ENCODE assay signal across 17 cellular contexts in the genomic region with DNA sequence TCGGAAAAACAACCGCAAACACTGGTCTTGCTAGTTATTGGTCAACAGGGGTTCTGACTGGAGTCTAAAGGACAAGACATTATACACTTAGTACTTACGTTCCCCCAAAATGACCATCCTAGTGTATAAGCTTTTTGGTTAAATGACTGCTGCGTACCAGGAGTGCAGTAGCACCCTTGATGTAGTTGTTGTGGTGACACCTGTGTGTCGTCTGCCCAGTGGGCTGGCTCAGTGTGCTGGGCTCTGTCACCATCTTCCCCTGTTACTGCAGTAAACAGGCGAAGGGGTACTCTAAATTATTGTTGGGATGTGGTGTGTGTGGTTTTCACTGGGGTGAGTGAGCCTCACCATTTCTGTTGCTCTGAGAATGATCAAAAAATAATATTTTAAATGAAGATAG.
DNase-seq lines count a peak whose midpoint lies in the region; ATAC-seq and TF ChIP-seq lines count a peak whose summit lies in the region.
"Had no signal": no experiment of that assay in that cellular context is flagged by ENCODE, and none has a peak within 500 bp of the region (broad histone marks: within the 10 kb centered on the region; RNA-seq: fewer than 3 reads in every experiment).

No MANE protein-coding gene starts in this region.

- H2BK5ac ChIP-seq in mesendoderm (ENCODE audit: low read length) = no peak overlapping the region

- H4K5ac ChIP-seq in mesendoderm (ENCODE audit: low read length) = no peak overlapping the region

- no peak overlapping the region for H3K4me3 Mint-ChIP-seq in activated CD8-positive, alpha-beta T cell treated with anti-CD3 and anti-CD28 coated beads for 36 hours
- no peak overlapping the region for H3K4me3 Mint-ChIP-seq in activated CD8-positive, alpha-beta T cell treated with anti-CD3 and anti-CD28 coated beads, Interleukin-2, amount 10 ng/mL, durations not matched to agents 7 days and 5 days
- no peak overlapping the region for H3K4me3 Mint-ChIP-seq in central memory CD8-positive, alpha-beta T cell
- H3K4me3 Mint-ChIP-seq: CD8-positive, alpha-beta T cell; memory B cell had no signal

- H3K27me3 ChIP-seq in mesendoderm (ENCODE audit: insufficient read depth, low read length, poor library complexity) = no peaks in the 10 kb centered on the region
- H3K27me3 ChIP-seq in suprapubic skin = no peaks in the 10 kb centered on the region
- H3K27me3 ChIP-seq: upper lobe of left lung had no signal

- peaks cover 58% of the 10 kb centered on the region for H3K4me1 Mint-ChIP-seq in activated CD8-positive, alpha-beta T cell treated with anti-CD3 and anti-CD28 coated beads for 36 hours (ENCODE audit: low read depth)
- peaks cover 13% of the 10 kb centered on the region for H3K4me1 Mint-ChIP-seq in activated CD8-positive, alpha-beta T cell treated with anti-CD3 and anti-CD28 coated beads, Interleukin-2, amount 10 ng/mL, durations not matched to agents 7 days and 5 days (ENCODE audit: low read depth)
- peaks cover 67% of the 10 kb centered on the region for H3K4me1 Mint-ChIP-seq in central memory CD8-positive, alpha-beta T cell

- no peak overlapping the region for H3K4ac ChIP-seq in mesendoderm (ENCODE audit: low read depth, low read length)

- H3K4me3 ChIP-seq in mesendoderm (ENCODE audit: low read length) = no peak overlapping the region
- H3K4me3 ChIP-seq in suprapubic skin = no peak overlapping the region
- H3K4me3 ChIP-seq in lower leg skin (ENCODE audit: low read depth, poor library complexity, severe bottlenecking) = no peak overlapping the region

- H3K79me1 ChIP-seq in mesendoderm (ENCODE audit: low read length) = no peaks in the 10 kb centered on the region

- H3K9me3 ChIP-seq in suprapubic skin = no peaks in the 10 kb centered on the region
- H3K9me3 ChIP-seq: upper lobe of left lung had no signal

- H3K27ac ChIP-seq in mesendoderm (ENCODE audit: low read depth, low read length) (no peak overlapping the region), suprapubic skin (peak overlapping the region; percentile 39)

- H2BK120ac ChIP-seq in mesendoderm (ENCODE audit: low read depth, low read length) = no peak overlapping the region

- no peaks in the 10 kb centered on the region for H3K36me3 ChIP-seq in mesendoderm (ENCODE audit: control insufficient read depth, insufficient read depth, low read length)
- no peaks in the 10 kb centered on the region for H3K36me3 ChIP-seq in suprapubic skin
- H3K36me3 ChIP-seq: upper lobe of left lung had no signal

- TF ChIP-seq EP300 in suprapubic skin (IDR thresholded peaks at IDR 0.05) = no peak

- TF ChIP-seq POLR2A in suprapubic skin (IDR thresholded peaks at IDR 0.05) = no peak
- no peak for TF ChIP-seq POLR2A in lower leg skin (IDR thresholded peaks at IDR 0.05)

- peaks cover 22% of the 10 kb centered on the region for H3K36me3 Mint-ChIP-seq in activated CD8-positive, alpha-beta T cell treated with anti-CD3 and anti-CD28 coated beads for 36 hours (ENCODE audit: low read depth)
- peaks cover 6% of the 10 kb centered on the region for H3K36me3 Mint-ChIP-seq in activated CD8-positive, alpha-beta T cell treated with anti-CD3 and anti-CD28 coated beads, Interleukin-2, amount 10 ng/mL, durations not matched to agents 7 days and 5 days (ENCODE audit: low read depth)
- peaks cover 8% of the 10 kb centered on the region for H3K36me3 Mint-ChIP-seq in central memory CD8-positive, alpha-beta T cell (ENCODE audit: insufficient read depth)

- H2BK15ac ChIP-seq in mesendoderm (replicated peaks; ENCODE audit: low read depth) = no peak overlapping the region

- H3K4me1 ChIP-seq in mesendoderm (ENCODE audit: control insufficient read depth, low read depth, low read length) (no peaks in the 10 kb centered on the region), suprapubic skin (peaks cover 14% of the 10 kb centered on the region)

- no peak overlapping the region for H3K18ac ChIP-seq in mesendoderm (ENCODE audit: low read length)

- WGBS in mesendoderm (ENCODE audit: extremely low coverage, insufficient coverage, low lambda C conversion rate) = no CpG with 5 or more reads among the region's 6 CpGs
- WGBS in suprapubic skin = 90% methylated on average over 6 of the region's 6 CpGs
- 94 to 96% methylated on average over 6 of the region's 6 CpGs for WGBS in lower leg skin, 2 donors

- ATAC-seq in activated CD8-positive, alpha-beta T cell treated with anti-CD3 and anti-CD28 coated beads for 36 hours = peak; percentile 49
- ATAC-seq in activated CD8-positive, alpha-beta T cell treated with anti-CD3 and anti-CD28 coated beads, Interleukin-2, amount 10 ng/mL, durations not matched to agents 7 days and 5 days = no peak
- no peak for ATAC-seq in central memory CD8-positive, alpha-beta T cell (replicated peaks; ENCODE audit: extremely low read depth, poor library complexity, severe bottlenecking)
- ATAC-seq: CD8-positive, alpha-beta T cell had no signal

- no peak for TF ChIP-seq CTCF in activated CD8-positive, alpha-beta T cell treated with anti-CD3 and anti-CD28 coated beads for 36 hours (IDR thresholded peaks at IDR 0.05)
- TF ChIP-seq CTCF in suprapubic skin (IDR thresholded peaks at IDR 0.05) (no peak), lower leg skin (IDR thresholded peaks at IDR 0.05) (no peak)

- CTCF ChIA-PET in activated CD8-positive, alpha-beta T cell treated with anti-CD3 and anti-CD28 coated beads for 36 hours (lab: Charles Lee) = no interaction called here
- CTCF ChIA-PET in activated CD8-positive, alpha-beta T cell treated with anti-CD3 and anti-CD28 coated beads, Interleukin-2, amount 10 ng/mL, durations not matched to agents 7 days and 5 days (lab: Charles Lee) = no interaction called here

- no peak overlapping the region for H4K8ac ChIP-seq in mesendoderm (ENCODE audit: low read depth, low read length)

- H3K27me3 Mint-ChIP-seq in activated CD8-positive, alpha-beta T cell treated with anti-CD3 and anti-CD28 coated beads for 36 hours = no peaks in the 10 kb centered on the region
- no peaks in the 10 kb centered on the region for H3K27me3 Mint-ChIP-seq in activated CD8-positive, alpha-beta T cell treated with anti-CD3 and anti-CD28 coated beads, Interleukin-2, amount 10 ng/mL, durations not matched to agents 7 days and 5 days (ENCODE audit: low read depth)
- no peaks in the 10 kb centered on the region for H3K27me3 Mint-ChIP-seq in central memory CD8-positive, alpha-beta T cell
- H3K27me3 Mint-ChIP-seq: memory B cell had no signal

- H3K4me2 ChIP-seq in mesendoderm (ENCODE audit: low read length) = no peak overlapping the region

- H3K56ac ChIP-seq in mesendoderm (ENCODE audit: low read length) = no peak overlapping the region

- intact Hi-C loops in activated CD8-positive, alpha-beta T cell treated with anti-CD3 and anti-CD28 coated beads for 36 hours (cut with micrococcal nuclease) = no loop called here
- intact Hi-C loops in lower leg skin (cut with DNase I; ENCODE audit: low total_unique reads) = no loop called here

- peak overlapping the region; percentile 18 for H3K23ac ChIP-seq in mesendoderm (ENCODE audit: low read length)

- H2AK5ac ChIP-seq in mesendoderm (ENCODE audit: low read length) = no peak overlapping the region

- no peaks in the 10 kb centered on the region for H3K9me3 Mint-ChIP-seq in activated CD8-positive, alpha-beta T cell treated with anti-CD3 and anti-CD28 coated beads for 36 hours
- H3K9me3 Mint-ChIP-seq in activated CD8-positive, alpha-beta T cell treated with anti-CD3 and anti-CD28 coated beads, Interleukin-2, amount 10 ng/mL, durations not matched to agents 7 days and 5 days (ENCODE audit: insufficient read depth) = no peaks in the 10 kb centered on the region
- H3K9me3 Mint-ChIP-seq in central memory CD8-positive, alpha-beta T cell = no peaks in the 10 kb centered on the region
- H3K9me3 Mint-ChIP-seq: CD8-positive, alpha-beta T cell; memory B cell had no signal

- no peaks in the 10 kb centered on the region for H3K79me2 ChIP-seq in mesendoderm (ENCODE audit: control insufficient read depth, insufficient read depth, low read length)

- POLR2A ChIA-PET in activated CD8-positive, alpha-beta T cell treated with anti-CD3 and anti-CD28 coated beads for 36 hours (lab: Charles Lee) = no interaction called here
- POLR2A ChIA-PET in activated CD8-positive, alpha-beta T cell treated with anti-CD3 and anti-CD28 coated beads, Interleukin-2, amount 10 ng/mL, durations not matched to agents 7 days and 5 days (lab: Charles Lee) = interaction anchor here (0.6 kb wide), 1 partner anchor 24 kb away, joined by 3 read pairs; no protein-coding TSS in a partner anchor

- no peak overlapping the region for H3K9ac ChIP-seq in mesendoderm (ENCODE audit: low read length)

- no peak for DNase-seq in activated CD8-positive, alpha-beta T cell treated with anti-CD3 and anti-CD28 coated beads for 36 hours
- DNase-seq in activated CD8-positive, alpha-beta T cell treated with anti-CD3 and anti-CD28 coated beads, Interleukin-2, amount 10 ng/mL, durations not matched to agents 7 days and 5 days = no peak
- DNase-seq in central memory CD8-positive, alpha-beta T cell (ENCODE audit: low spot score in 2 of 2) = no peak
- DNase-seq in mesendoderm (no peak), suprapubic skin (ENCODE audit: low spot score in 2 of 2) (no peak), NCI-H774 (lab: John Stamatoyannopoulos, UW) (no peak), DMS79 treated with DMSO at 0.1 percent for 48 hours (lab: John Stamatoyannopoulos, UW) (no peak), lower leg skin (ENCODE audit: low spot score in 2 of 2) (no peak)
- DNase-seq: 8988T; CD8-positive, alpha-beta T cell; dermis blood vessel endothelial cell; GDM1; NCI-H2107; RPMI8226; T-helper 1 cell had no signal

- no peak overlapping the region for H3K27ac Mint-ChIP-seq in activated CD8-positive, alpha-beta T cell treated with anti-CD3 and anti-CD28 coated beads for 36 hours
- no peak overlapping the region for H3K27ac Mint-ChIP-seq in activated CD8-positive, alpha-beta T cell treated with anti-CD3 and anti-CD28 coated beads, Interleukin-2, amount 10 ng/mL, durations not matched to agents 7 days and 5 days
- H3K27ac Mint-ChIP-seq in central memory CD8-positive, alpha-beta T cell (ENCODE audit: low read depth) = peak overlapping the region; percentile 13
- H3K27ac Mint-ChIP-seq: CD8-positive, alpha-beta T cell; memory B cell had no signal
